Comparison of ENCODE assay signal across 24 cellular contexts in the genomic region with DNA sequence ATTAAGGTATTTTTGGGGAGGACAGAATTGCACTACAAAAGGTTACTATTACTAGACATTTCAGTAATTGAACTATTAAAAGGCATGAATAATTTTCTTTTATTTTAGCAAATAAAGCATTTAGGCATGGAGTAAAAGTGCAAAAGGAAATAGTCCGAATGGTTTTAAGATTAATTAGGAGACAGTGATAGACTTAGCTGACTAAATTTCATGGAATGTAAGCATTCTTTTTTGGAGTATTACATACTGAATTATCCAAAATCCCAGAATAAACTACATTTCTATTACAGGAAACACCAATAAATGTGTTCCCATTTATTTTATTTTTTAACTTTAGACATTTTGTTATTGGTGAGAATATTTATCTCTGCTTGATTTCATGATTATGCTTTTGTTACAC.
"Had no signal": no experiment of that assay in that cellular context is flagged by ENCODE, and none has a peak within 500 bp of the region (broad histone marks: within the 10 kb centered on the region; RNA-seq: fewer than 3 reads in every experiment).

No MANE protein-coding gene starts in this region.

- H3K27ac Mint-ChIP-seq: dendritic cell treated with granulocyte-macrophage colony-stimulating factor and Interleukin-4, amounts not matched to agents 40 ng/mL and 50 ng/mL, for 4 days; effector memory CD8-positive, alpha-beta T cell; endodermal cell; mesothelial cell of epicardium; naive B cell had no signal

- H3K4me3 Mint-ChIP-seq: dendritic cell treated with granulocyte-macrophage colony-stimulating factor and Interleukin-4, amounts not matched to agents 40 ng/mL and 50 ng/mL, for 4 days; effector memory CD8-positive, alpha-beta T cell; endodermal cell; mesothelial cell of epicardium; naive B cell had no signal

- H3K36me3 ChIP-seq: colonic mucosa, esophagus muscularis mucosa, gastrocnemius medialis, heart right ventricle, left lung, lower lobe of right lung had no signal

- H3K4me3 ChIP-seq: colonic mucosa, esophagus muscularis mucosa, gastrocnemius medialis, heart right ventricle, left lung, lower lobe of right lung, mucosa of descending colon had no signal

- H3K36me3 Mint-ChIP-seq: mesothelial cell of epicardium, naive B cell had no signal

- DNase-seq: colonic mucosa; cortex of kidney; effector CD8-positive, alpha-beta T cell; effector memory CD8-positive, alpha-beta T cell; endodermal cell; foreskin melanocyte; gastrocnemius medialis; glutamatergic neuron; head of caudate nucleus; heart right ventricle; hippocampal formation; left cardiac atrium; left lung; left ventricle myocardium superior; lower lobe of right lung; mesenchymal stem cell; mucosa of descending colon; naive B cell had no signal

- H3K27me3 Mint-ChIP-seq: dendritic cell treated with granulocyte-macrophage colony-stimulating factor and Interleukin-4, amounts not matched to agents 40 ng/mL and 50 ng/mL, for 4 days had no signal

- H3K9me3 ChIP-seq: colonic mucosa, esophagus muscularis mucosa, gastrocnemius medialis, heart right ventricle, left lung, lower lobe of right lung, mucosa of descending colon had no signal

- H3K4me1 Mint-ChIP-seq: naive B cell had no signal

- H3K9me3 Mint-ChIP-seq: dendritic cell treated with granulocyte-macrophage colony-stimulating factor and Interleukin-4, amounts not matched to agents 40 ng/mL and 50 ng/mL, for 4 days; effector memory CD8-positive, alpha-beta T cell; endodermal cell; naive B cell had no signal

- H3K27ac ChIP-seq: colonic mucosa, gastrocnemius medialis, heart right ventricle, left lung, lower lobe of right lung had no signal

- H3K27me3 ChIP-seq: colonic mucosa, esophagus muscularis mucosa, gastrocnemius medialis, left lung had no signal

- FAIRE-seq: endothelial cell of umbilical vein, islet of Langerhans, keratinocyte had no signal

- H3K4me1 ChIP-seq: colonic mucosa, gastrocnemius medialis, heart right ventricle, left lung, lower lobe of right lung had no signal

- ATAC-seq: effector memory CD8-positive, alpha-beta T cell; gastrocnemius medialis; heart right ventricle; left cardiac atrium; left lung; left ventricle myocardium superior; lower lobe of right lung; mucosa of descending colon had no signal
